1 cellular context compared by ENCODE assay signal in genomic region chr1:53273526-53273925, GRCh38.
TF ChIP-seq lines count a peak whose summit lies in the region.

No MANE protein-coding gene starts in this region.

TF ChIP-seq in K562, 482 proteins besides CTCF, POLR2A, EP300 and RAD21:
- no peak for TF ChIP-seq ATF1 (CRISPR knock-in tag; IDR thresholded peaks at IDR 0.05)
- no peak for TF ChIP-seq ATF1 (tag; IDR thresholded peaks at IDR 0.05)
- TF ChIP-seq ZNF431 (CRISPR knock-in tag; IDR thresholded peaks at IDR 0.05) = no peak
- TF ChIP-seq NFE2 (IDR thresholded peaks at IDR 0.05; ENCODE audit: low read depth) = peak; percentile 28; the same call in 1 of the 2 replicates
- TF ChIP-seq TRIM24 (IDR thresholded peaks at IDR 0.05) = no peak
- peak; percentile 40; the same call in 1 of the 2 replicates for TF ChIP-seq CTBP1 (IDR thresholded peaks at IDR 0.05; ENCODE audit: borderline replicate concordance)
